In genomic region chr10:77285529-77286182, GRCh38 we compare ENCODE assay signal across 17 cellular contexts.
"Had no signal": no experiment of that assay in that cellular context is flagged by ENCODE, and none has a peak within 500 bp of the region (broad histone marks: within the 10 kb centered on the region; RNA-seq: fewer than 3 reads in every experiment).

No MANE protein-coding gene starts in this region.

- H3K9me3 ChIP-seq: psoas muscle, stomach, testis, upper lobe of right lung had no signal

- ATAC-seq: activated CD4-positive, alpha-beta T cell treated with anti-CD3 and anti-CD28 coated beads for 36 hours; naive thymus-derived CD4-positive, alpha-beta T cell; right cardiac atrium; stimulated activated effector memory CD8-positive, alpha-beta T cell treated with anti-CD3 and anti-CD28 coated beads, Interleukin-12 subunit alpha, Interleukin-12 subunit beta, amount 100 ng/mL, for 72 hours; T-cell; upper lobe of right lung had no signal

- H3K4me3 ChIP-seq: neural progenitor cell, psoas muscle, skin epidermis, stomach, testis, upper lobe of right lung had no signal

- H3K27me3 ChIP-seq: neural progenitor cell, testis, upper lobe of right lung had no signal

- H3K4me1 ChIP-seq: testis, upper lobe of right lung had no signal

- H3K36me3 ChIP-seq: neural progenitor cell, stomach, upper lobe of right lung had no signal

- H3K27ac ChIP-seq: neural progenitor cell, psoas muscle, skin epidermis, stomach, testis, upper lobe of right lung had no signal

- DNase-seq: activated CD4-positive, alpha-beta T cell treated with anti-CD3 and anti-CD28 coated beads for 36 hours; activated CD4-positive, alpha-beta T cell treated with anti-CD3 and anti-CD28 coated beads, Interleukin-2, amount 50 U/mL, for 48 hours; activated gamma-delta T cell treated with Interleukin-2 at 50 U/mL for 16 hours; activated T-cell treated with anti-CD3 and anti-CD28 coated beads for 4 hours; effector CD8-positive, alpha-beta T cell; immature natural killer cell; naive thymus-derived CD4-positive, alpha-beta T cell; psoas muscle; right cardiac atrium; stimulated activated CD4-positive, alpha-beta T cell treated with anti-CD3 and anti-CD28 coated beads, Interleukin-4, amount 100 ng/mL, for 24 hours; stomach; T-cell; testis; upper lobe of right lung had no signal
